ENCODE assay signal across 12 cellular contexts in genomic region chr7:6385909-6386560, GRCh38. TPM values are rescaled to one million over a fixed set of nuclear protein-coding genes. Genes with fewer than 3 reads are reported as not detected.
DNase-seq lines count a peak whose midpoint lies in the region; ATAC-seq, FAIRE-seq and TF ChIP-seq lines count a peak whose summit lies in the region.
"Had no signal": no experiment of that assay in that cellular context is flagged by ENCODE, and none has a peak within 500 bp of the region (broad histone marks: within the 10 kb centered on the region; RNA-seq: fewer than 3 reads in every experiment).

No MANE protein-coding gene starts in this region.

- H3K27me3 Mint-ChIP-seq in activated CD8-positive, alpha-beta T cell treated with anti-CD3 and anti-CD28 coated beads, Interleukin-2, amount 10 ng/mL, durations not matched to agents 7 days and 5 days (ENCODE audit: low read depth): no peaks in the 10 kb centered on the region

- H3K36me3 ChIP-seq in HepG2 (replicated peaks in 1 of 2; ENCODE audit: control insufficient read depth in 1 of 2, insufficient read depth in 2 of 2, low read length in 2 of 2) (peaks cover 8 to 40% of the 10 kb centered on the region in 2 experiments; a peak in 4 of 5 replicates), subcutaneous abdominal adipose tissue (ENCODE audit: control insufficient read depth in 5 of 5, insufficient read depth in 5 of 5, low read length in 5 of 5) (peaks cover 0 to 19% (median 12%) of the 10 kb centered on the region in 5 donors)

- intact Hi-C loops in HepG2 (cut with micrococcal nuclease; ENCODE audit: unreplicated experiment): loop anchor here (2.0 kb wide), 1 partner anchor 61 kb away; the partner anchor contains the start of gene DAGLB

- no peak for FAIRE-seq in HepG2 (lab: Jason Lieb, UNC)
- FAIRE-seq: GM18507 had no signal

- H3K27me3 ChIP-seq in HepG2 (ENCODE audit: control insufficient read depth in 1 of 2, insufficient read depth in 2 of 2, low read length in 2 of 2): no peaks in the 10 kb centered on the region
- no peaks in the 10 kb centered on the region for H3K27me3 ChIP-seq in subcutaneous abdominal adipose tissue (ENCODE audit: control insufficient read depth in 5 of 5, insufficient read depth in 4 of 5, low read length in 5 of 5)

- TF ChIP-seq RAD21 in HepG2 (CRISPR knock-in tag; IDR thresholded peaks at IDR 0.05): no peak

- peak overlapping the region; percentile 58 for H3K27ac Mint-ChIP-seq in activated CD8-positive, alpha-beta T cell treated with anti-CD3 and anti-CD28 coated beads, Interleukin-2, amount 10 ng/mL, durations not matched to agents 7 days and 5 days

- POLR2A ChIA-PET in activated CD8-positive, alpha-beta T cell treated with anti-CD3 and anti-CD28 coated beads, Interleukin-2, amount 10 ng/mL, durations not matched to agents 7 days and 5 days (lab: Charles Lee): no interaction called here
- POLR2A ChIA-PET in HepG2 (lab: Yijun Ruan, JAX): interaction anchor here (1.0 to 1.7 kb wide), 3 partner anchors 8 to 27 kb away, joined by 3 to 12 read pairs (median 9); no protein-coding TSS in a partner anchor

- TF ChIP-seq EP300 in HepG2 (IDR thresholded peaks at IDR 0.05; ENCODE audit: low read depth in 2 of 2, low read length in 2 of 2) (no peak), HepG2 (CRISPR knock-in tag; IDR thresholded peaks at IDR 0.05; ENCODE audit: borderline replicate concordance) (no peak)

- no peak overlapping the region for H2AFZ ChIP-seq in HepG2 (ENCODE audit: low read length)

- no peaks in the 10 kb centered on the region for H3K9me3 ChIP-seq in HepG2 (ENCODE audit: low read length)
- H3K9me3 ChIP-seq in subcutaneous abdominal adipose tissue (ENCODE audit: control insufficient read depth in 5 of 5, low read length in 5 of 5): no peaks in the 10 kb centered on the region

- no peak for TF ChIP-seq CTCF in HepG2 (CRISPR knock-in tag; IDR thresholded peaks at IDR 0.05)

- no peak for ATAC-seq in activated CD8-positive, alpha-beta T cell treated with anti-CD3 and anti-CD28 coated beads, Interleukin-2, amount 10 ng/mL, durations not matched to agents 7 days and 5 days
- ATAC-seq in HepG2: no peak; the same call in 2 of the 3 replicates

- H3K4me3 ChIP-seq in HepG2 (replicated peaks in 1 of 3; ENCODE audit: insufficient read depth in 1 of 3, low read depth in 2 of 3, low read length in 3 of 3) (no peak overlapping the region), subcutaneous abdominal adipose tissue (ENCODE audit: low read depth in 1 of 5, low read length in 5 of 5) (peak overlapping the region in 1 of 5 donors; percentile 0)

- no peaks in the 10 kb centered on the region for H3K9me3 Mint-ChIP-seq in activated CD8-positive, alpha-beta T cell treated with anti-CD3 and anti-CD28 coated beads, Interleukin-2, amount 10 ng/mL, durations not matched to agents 7 days and 5 days (ENCODE audit: insufficient read depth)

- CTCF ChIA-PET in activated CD8-positive, alpha-beta T cell treated with anti-CD3 and anti-CD28 coated beads, Interleukin-2, amount 10 ng/mL, durations not matched to agents 7 days and 5 days (lab: Charles Lee): interaction anchor here (0.8 kb wide), 1 partner anchor 279 kb away, joined by 3 read pairs; no protein-coding TSS in a partner anchor
- CTCF ChIA-PET in HepG2 (lab: Yijun Ruan, JAX; ENCODE audit: low intra/inter-chr PET ratio, low total read pairs): no interaction called here

- WGBS in HepG2 (ENCODE audit: low lambda C conversion rate): 93% methylated on average over 4 of the region's 4 CpGs

- BruUV-seq in HepG2 (replicated peaks; lab: Mats Ljungman, UMichigan): TSS peak; percentile 23

- peaks cover 36% of the 10 kb centered on the region for H3K36me3 Mint-ChIP-seq in activated CD8-positive, alpha-beta T cell treated with anti-CD3 and anti-CD28 coated beads, Interleukin-2, amount 10 ng/mL, durations not matched to agents 7 days and 5 days (ENCODE audit: low read depth)

- H3K4me3 Mint-ChIP-seq in activated CD8-positive, alpha-beta T cell treated with anti-CD3 and anti-CD28 coated beads, Interleukin-2, amount 10 ng/mL, durations not matched to agents 7 days and 5 days: no peak overlapping the region

- peaks cover 40% of the 10 kb centered on the region for H3K4me1 Mint-ChIP-seq in activated CD8-positive, alpha-beta T cell treated with anti-CD3 and anti-CD28 coated beads, Interleukin-2, amount 10 ng/mL, durations not matched to agents 7 days and 5 days (ENCODE audit: low read depth)

- peaks cover 55% of the 10 kb centered on the region for H3K4me1 ChIP-seq in HepG2 (ENCODE audit: insufficient read depth, low read length)
- peaks cover 12 to 59% (median 52%) of the 10 kb centered on the region in 5 donors for H3K4me1 ChIP-seq in subcutaneous abdominal adipose tissue (ENCODE audit: control insufficient read depth in 5 of 5, insufficient read depth in 5 of 5, low read length in 5 of 5)

- peak overlapping the region; percentile 25; the same call in 1 of the 2 replicates for H3K4me2 ChIP-seq in HepG2 (ENCODE audit: low read depth, low read length)

- H3K9ac ChIP-seq in HepG2 (ENCODE audit: insufficient read depth, low read depth, low read length) (no peak overlapping the region), subcutaneous abdominal adipose tissue (ENCODE audit: low read length in 5 of 5) (peak overlapping the region; percentile 14 to 70 (median 68))

- TF ChIP-seq POLR2A in HepG2 (IDR thresholded peaks at IDR 0.05; ENCODE audit: insufficient read depth in 1 of 2, low read depth in 2 of 2, low read length in 2 of 2): no peak

- DNase-seq in NCI-H2227 treated with DMSO at 0.1 percent for 48 hours (lab: John Stamatoyannopoulos, UW) (peak; percentile 11), NCI-H2227 (lab: John Stamatoyannopoulos, UW; ENCODE audit: unreplicated experiment) (no peak), HepG2 (ENCODE audit: low spot score) (no peak), NCI-H510A treated with DMSO at 0.1 percent for 48 hours (lab: John Stamatoyannopoulos, UW) (no peak), ACHN (no peak)
- DNase-seq in activated CD8-positive, alpha-beta T cell treated with anti-CD3 and anti-CD28 coated beads, Interleukin-2, amount 10 ng/mL, durations not matched to agents 7 days and 5 days: no peak
- no peak for DNase-seq in NK-92 treated with Interleukin-12 subunit alpha and Interleukin-12 subunit beta, amount 100 ng/mL, for 24 hours (lab: John Stamatoyannopoulos, UW)
- DNase-seq: activated CD4-positive, CD25-positive, alpha-beta regulatory T cell treated with anti-CD3 and anti-CD28 coated beads, Interleukin-2, amount 50 U/mL, for 72 hours; NCI-H2081 treated with DMSO at 0.1 percent for 48 hours; retina had no signal

- in situ Hi-C loops in HepG2 (cut with HindIII; ENCODE audit: extremely low pct_ligation_motif_present, low pct_unique_long_range_greater_than_20kb) (no loop called here), ACHN (cut with HindIII; ENCODE audit: low pct_ligation_motif_present, low pct_unique_long_range_greater_than_20kb, low sequenced_read_pairs) (no loop called here)

- peaks cover 71% of the 10 kb centered on the region for H4K20me1 ChIP-seq in HepG2 (ENCODE audit: insufficient read depth, low read length)

- H3K27ac ChIP-seq in HepG2 (ENCODE audit: extremely low read length, insufficient read depth, low read length) (peak overlapping the region; percentile 38), subcutaneous abdominal adipose tissue (ENCODE audit: low read depth, low read length) (peak overlapping the region; percentile 97)

- peaks cover 85% of the 10 kb centered on the region for H3K79me2 ChIP-seq in HepG2 (ENCODE audit: insufficient read depth, low read length)

RNA-seq across cellular contexts. Expression of gene RAC1, which starts 11.7 kb away (rescaled TPM):
- total RNA-seq in activated CD8-positive, alpha-beta T cell treated with anti-CD3 and anti-CD28 coated beads, Interleukin-2, amount 10 ng/mL, durations not matched to agents 7 days and 5 days: 100 to 1,000 TPM; 182 to 186 TPM
- total RNA-seq in HepG2 (2016; rRNA removed; fragmentation: Illumina TruSeq; extraction: Trizol): 80.7 and 92.3 TPM in 2 replicates
- 33.7 and 42.8 TPM in 2 replicates for total RNA-seq in HepG2 (2016; cell fraction: cytosol; rRNA removed; fragmentation: Illumina TruSeq; extraction: Trizol; ENCODE audit: low read depth)
- total RNA-seq in HepG2 (2016; cell fraction: insoluble cytoplasmic fraction; rRNA removed; fragmentation: Illumina TruSeq; extraction: Trizol): 79.1 and 81.6 TPM in 2 replicates
- total RNA-seq in HepG2 (2016; cell fraction: membrane; rRNA removed; fragmentation: Illumina TruSeq; extraction: Trizol): 68.4 and 78.8 TPM in 2 replicates
- 43.3 and 45.3 TPM in 2 replicates for total RNA-seq in HepG2 (2016; cell fraction: nucleus; rRNA removed; fragmentation: Illumina TruSeq; extraction: Trizol)
- 183 and 228 TPM in 2 replicates for polyA plus RNA-seq in HepG2 (2011; rRNA removed)
- polyA plus RNA-seq in HepG2 (2011; cell fraction: cytosol; rRNA removed): 157 and 234 TPM in 2 replicates
- 75.7 and 78.6 TPM in 2 replicates for polyA plus RNA-seq in HepG2 (2011; cell fraction: nucleus; rRNA removed)
- 160 and 216 TPM in 2 replicates for polyA plus RNA-seq in HepG2 (2012)
- 133 and 156 TPM in 2 replicates for polyA plus RNA-seq in HepG2 (2016; cell fraction: cytosol; fragmentation: Illumina TruSeq; extraction: Trizol; ENCODE audit: low read depth)
- polyA plus RNA-seq in HepG2 (2016; cell fraction: insoluble cytoplasmic fraction; fragmentation: Illumina TruSeq; extraction: Trizol; ENCODE audit: low read depth): 227 and 254 TPM in 2 replicates
- polyA plus RNA-seq in HepG2 (2016; cell fraction: membrane; fragmentation: Illumina TruSeq; extraction: Trizol; ENCODE audit: low read depth): 179 and 194 TPM in 2 replicates
- polyA plus RNA-seq in HepG2 (2016; cell fraction: nucleus; fragmentation: Illumina TruSeq; extraction: Trizol; ENCODE audit: insufficient read depth, low read depth): 148 and 169 TPM in 2 replicates
- 104 and 174 TPM in 2 replicates for polyA minus RNA-seq in HepG2 (2011; rRNA and poly(A)+ RNA removed; ENCODE audit: low replicate concordance)
- polyA minus RNA-seq in HepG2 (2011; cell fraction: cytosol; rRNA and poly(A)+ RNA removed): 92.9 and 96.5 TPM in 2 replicates
- 45.4 and 62.7 TPM in 2 replicates for polyA minus RNA-seq in HepG2 (2011; cell fraction: nucleus; rRNA and poly(A)+ RNA removed)

RNA-seq across cellular contexts. Expression of gene FAM220A, which starts 37.3 kb away (rescaled TPM):
- total RNA-seq in activated CD8-positive, alpha-beta T cell treated with anti-CD3 and anti-CD28 coated beads, Interleukin-2, amount 10 ng/mL, durations not matched to agents 7 days and 5 days: 10 to 100 TPM; 11.6 to 16.7 TPM
- total RNA-seq in HepG2 (2016; rRNA removed; fragmentation: Illumina TruSeq; extraction: Trizol): 12.0 and 14.7 TPM in 2 replicates
- total RNA-seq in HepG2 (2016; cell fraction: cytosol; rRNA removed; fragmentation: Illumina TruSeq; extraction: Trizol; ENCODE audit: low read depth): 8.8 TPM in 2 replicates
- 12.4 and 12.8 TPM in 2 replicates for total RNA-seq in HepG2 (2016; cell fraction: insoluble cytoplasmic fraction; rRNA removed; fragmentation: Illumina TruSeq; extraction: Trizol)
- 24.5 and 25.6 TPM in 2 replicates for total RNA-seq in HepG2 (2016; cell fraction: membrane; rRNA removed; fragmentation: Illumina TruSeq; extraction: Trizol)
- 6.4 and 7.1 TPM in 2 replicates for total RNA-seq in HepG2 (2016; cell fraction: nucleus; rRNA removed; fragmentation: Illumina TruSeq; extraction: Trizol)
- 10.2 and 10.5 TPM in 2 replicates for polyA plus RNA-seq in HepG2 (2011; rRNA removed)
- polyA plus RNA-seq in HepG2 (2011; cell fraction: cytosol; rRNA removed): 8.5 and 10.8 TPM in 2 replicates
- polyA plus RNA-seq in HepG2 (2011; cell fraction: nucleus; rRNA removed): 3.0 and 4.0 TPM in 2 replicates
- polyA plus RNA-seq in HepG2 (2012): 8.1 and 8.3 TPM in 2 replicates
- polyA plus RNA-seq in HepG2 (2016; cell fraction: cytosol; fragmentation: Illumina TruSeq; extraction: Trizol; ENCODE audit: low read depth): 10.3 and 11.6 TPM in 2 replicates
- 16.3 and 16.9 TPM in 2 replicates for polyA plus RNA-seq in HepG2 (2016; cell fraction: insoluble cytoplasmic fraction; fragmentation: Illumina TruSeq; extraction: Trizol; ENCODE audit: low read depth)
- polyA plus RNA-seq in HepG2 (2016; cell fraction: membrane; fragmentation: Illumina TruSeq; extraction: Trizol; ENCODE audit: low read depth): 20.2 and 22.5 TPM in 2 replicates
- 8.1 and 8.6 TPM in 2 replicates for polyA plus RNA-seq in HepG2 (2016; cell fraction: nucleus; fragmentation: Illumina TruSeq; extraction: Trizol; ENCODE audit: insufficient read depth, low read depth)
- polyA minus RNA-seq in HepG2 (2011; rRNA and poly(A)+ RNA removed; ENCODE audit: low replicate concordance): 12.7 and 12.9 TPM in 2 replicates
- polyA minus RNA-seq in HepG2 (2011; cell fraction: cytosol; rRNA and poly(A)+ RNA removed): 11.9 and 15.0 TPM in 2 replicates
- 4.0 and 4.7 TPM in 2 replicates for polyA minus RNA-seq in HepG2 (2011; cell fraction: nucleus; rRNA and poly(A)+ RNA removed)
